ENCODE assay signal across 21 cellular contexts in genomic region chr2:120785228-120785966, GRCh38. TPM values are rescaled to one million over a fixed set of nuclear protein-coding genes. Genes with fewer than 3 reads are reported as not detected.
"Had no signal": no experiment of that assay in that cellular context is flagged by ENCODE, and none has a peak within 500 bp of the region (broad histone marks: within the 10 kb centered on the region; RNA-seq: fewer than 3 reads in every experiment).

No MANE protein-coding gene starts in this region.

- H3K36me3 Mint-ChIP-seq: activated naive CD8-positive, alpha-beta T cell treated with anti-CD3 and anti-CD28 coated beads, Interleukin-2, amount 10 ng/mL, durations not matched to agents 7 days and 5 days; brain; type B pancreatic cell had no signal

- H3K4me1 ChIP-seq: right lobe of liver had no signal

- DNase-seq: activated naive CD4-positive, alpha-beta T cell; activated naive CD8-positive, alpha-beta T cell treated with anti-CD3 and anti-CD28 coated beads, Interleukin-2, amount 10 ng/mL, durations not matched to agents 7 days and 5 days; activated T-cell treated with anti-CD3 and anti-CD28 coated beads for 4 hours; cerebellar nuclear complex; effector memory CD4-positive, alpha-beta T cell; gastrocnemius medialis; kidney glomerular epithelial cell; right lobe of liver; stimulated activated CD4-positive, alpha-beta T cell treated with anti-CD3 and anti-CD28 coated beads, Interleukin-4, amount 100 ng/mL, for 4 hours; stimulated activated CD8-positive, alpha-beta memory T cell treated with anti-CD3 and anti-CD28 coated beads, Interleukin-4, amount 100 ng/mL, for 48 hours; stimulated activated naive CD4-positive, alpha-beta T cell treated with Interleukin-2 at 50 U/mL for 16 hours; T-helper 9 cell had no signal

- H3K27me3 Mint-ChIP-seq: brain had no signal

- H3K9me3 ChIP-seq: gastrocnemius medialis, right lobe of liver had no signal

- ATAC-seq: activated CD4-positive, CD25-positive, alpha-beta regulatory T cell treated with anti-CD3 and anti-CD28 coated beads, Interleukin-2, amount 50 U/mL, for 24 hours; gastrocnemius medialis; right lobe of liver had no signal

- H3K27me3 ChIP-seq: gastrocnemius medialis, right lobe of liver had no signal

- H3K4me2 ChIP-seq: smooth muscle cell had no signal

- H3K36me3 ChIP-seq: gastrocnemius medialis, right lobe of liver had no signal

- H3K27ac ChIP-seq: epithelial cell of prostate, gastrocnemius medialis, right lobe of liver had no signal

- H3K27ac Mint-ChIP-seq: activated naive CD8-positive, alpha-beta T cell treated with anti-CD3 and anti-CD28 coated beads, Interleukin-2, amount 10 ng/mL, durations not matched to agents 7 days and 5 days; dendritic cell treated with granulocyte-macrophage colony-stimulating factor and Interleukin-4, amounts not matched to agents 40 ng/mL and 50 ng/mL, for 4 days; type B pancreatic cell had no signal

- H3K9me3 Mint-ChIP-seq: activated naive CD8-positive, alpha-beta T cell treated with anti-CD3 and anti-CD28 coated beads, Interleukin-2, amount 10 ng/mL, durations not matched to agents 7 days and 5 days; brain; dendritic cell treated with granulocyte-macrophage colony-stimulating factor and Interleukin-4, amounts not matched to agents 40 ng/mL and 50 ng/mL, for 4 days; nephron; type B pancreatic cell had no signal

- H3K4me3 Mint-ChIP-seq: activated naive CD8-positive, alpha-beta T cell treated with anti-CD3 and anti-CD28 coated beads, Interleukin-2, amount 10 ng/mL, durations not matched to agents 7 days and 5 days; brain; dendritic cell treated with granulocyte-macrophage colony-stimulating factor and Interleukin-4, amounts not matched to agents 40 ng/mL and 50 ng/mL, for 4 days; nephron; type B pancreatic cell had no signal

- H3K4me3 ChIP-seq: gastrocnemius medialis, right lobe of liver, smooth muscle cell had no signal

RNA-seq across cellular contexts. Expression of gene GLI2, which starts 49.7 kb away (rescaled TPM):
- total RNA-seq: activated CD8-positive, alpha-beta memory T cell treated with anti-CD3 and anti-CD28 coated beads for 36 hours; pulmonary artery endothelial cell had no signal
